21 cellular contexts compared by ENCODE assay signal in genomic region chr14:34858765-34859164, GRCh38. TPM values are rescaled to one million over a fixed set of nuclear protein-coding genes. Genes with fewer than 3 reads are reported as not detected.
DNase-seq lines count a peak whose midpoint lies in the region; ATAC-seq, FAIRE-seq and TF ChIP-seq lines count a peak whose summit lies in the region.
"Had no signal": no experiment of that assay in that cellular context is flagged by ENCODE, and none has a peak within 500 bp of the region (broad histone marks: within the 10 kb centered on the region; RNA-seq: fewer than 3 reads in every experiment).

No MANE protein-coding gene starts in this region.

- ATAC-seq in activated CD8-positive, alpha-beta memory T cell treated with anti-CD3 and anti-CD28 coated beads, Interleukin-2, amount 10 ng/mL, durations not matched to agents 7 days and 5 days: no peak
- no peak for ATAC-seq in activated T-helper 17 cell treated with anti-CD3 and anti-CD28 coated beads, Interleukin-2, amount 50 U/mL, for 72 hours (replicated peaks)
- ATAC-seq in GM19351 (IDR thresholded peaks at IDR 0.05; ENCODE audit: unreplicated experiment): no peak
- ATAC-seq: GM12878 had no signal

- H3K9me1 ChIP-seq in keratinocyte (ENCODE audit: control insufficient read depth, extremely low read depth, insufficient read depth, low read length): no peaks in the 10 kb centered on the region

- TF ChIP-seq CTCF in keratinocyte (optimal IDR thresholded peaks at IDR 0.05 in 1 of 3, IDR thresholded peaks at IDR 0.05 in 1 of 3, conservative IDR thresholded peaks at IDR 0.05 in 1 of 3; ENCODE audit: extremely low read depth in 1 of 3, insufficient read depth in 2 of 3, low read length in 3 of 3): no peak

- CTCF ChIA-PET in activated CD8-positive, alpha-beta memory T cell treated with anti-CD3 and anti-CD28 coated beads, Interleukin-2, amount 10 ng/mL, durations not matched to agents 7 days and 5 days (lab: Charles Lee): no interaction called here

- H3K27me3 ChIP-seq in keratinocyte (ENCODE audit: control insufficient read depth, extremely low read depth, insufficient read depth, low read length): no peaks in the 10 kb centered on the region

- no peak for DNase-seq in activated CD8-positive, alpha-beta memory T cell treated with anti-CD3 and anti-CD28 coated beads, Interleukin-2, amount 10 ng/mL, durations not matched to agents 7 days and 5 days
- DNase-seq in activated CD8-positive, alpha-beta memory T cell treated with anti-CD3 and anti-CD28 coated beads, Interleukin-2, amount 50 U/mL, for 4 hours: no peak
- DNase-seq in EH (ENCODE audit: low read depth) (peak; percentile 22), keratinocyte (ENCODE audit: low read depth, low spot score) (no peak), activated gamma-delta T cell (lab: John Stamatoyannopoulos, UW) (no peak), substantia nigra (lab: John Stamatoyannopoulos, UW) (no peak)
- DNase-seq: C1 segment of cervical spinal cord, DND-41, GDM1, HFFc6, KBM-7, NCI-H1436, NCI-H2029 treated with DMSO at 0.1 percent for 48 hours, NCI-H2171 treated with DMSO at 0.1 percent for 48 hours, NCI-H774, PC-9 had no signal

- H3K9ac ChIP-seq in keratinocyte (ENCODE audit: control insufficient read depth, extremely low read depth, insufficient read depth, low read length): no peak overlapping the region

- peaks cover 48% of the 10 kb centered on the region for H3K36me3 Mint-ChIP-seq in activated CD8-positive, alpha-beta memory T cell treated with anti-CD3 and anti-CD28 coated beads, Interleukin-2, amount 10 ng/mL, durations not matched to agents 7 days and 5 days
- peaks cover 99% of the 10 kb centered on the region for H3K36me3 Mint-ChIP-seq in activated T-helper 17 cell treated with anti-CD3 and anti-CD28 coated beads, Interleukin-2, amount 50 U/mL, for 72 hours (ENCODE audit: low read depth)

- H3K36me3 ChIP-seq in keratinocyte (ENCODE audit: control insufficient read depth in 2 of 2, extremely low read depth in 1 of 2, insufficient read depth in 2 of 2, low read length in 2 of 2): peaks cover 5 to 6% of the 10 kb centered on the region in 2 experiments

- H3K4me3 Mint-ChIP-seq in activated CD8-positive, alpha-beta memory T cell treated with anti-CD3 and anti-CD28 coated beads, Interleukin-2, amount 10 ng/mL, durations not matched to agents 7 days and 5 days: no peak overlapping the region
- no peak overlapping the region for H3K4me3 Mint-ChIP-seq in activated T-helper 17 cell treated with anti-CD3 and anti-CD28 coated beads, Interleukin-2, amount 50 U/mL, for 72 hours
- H3K4me3 Mint-ChIP-seq: HFFc6 had no signal

- H3K9me3 ChIP-seq in keratinocyte (ENCODE audit: control insufficient read depth, low read depth, low read length): no peaks in the 10 kb centered on the region

- no peaks in the 10 kb centered on the region for H3K27me3 Mint-ChIP-seq in activated CD8-positive, alpha-beta memory T cell treated with anti-CD3 and anti-CD28 coated beads, Interleukin-2, amount 10 ng/mL, durations not matched to agents 7 days and 5 days
- no peaks in the 10 kb centered on the region for H3K27me3 Mint-ChIP-seq in activated T-helper 17 cell treated with anti-CD3 and anti-CD28 coated beads, Interleukin-2, amount 50 U/mL, for 72 hours

- peaks cover 36% of the 10 kb centered on the region for H3K79me2 ChIP-seq in keratinocyte (ENCODE audit: control insufficient read depth, insufficient read depth, low read length)

- no peaks in the 10 kb centered on the region for H4K20me1 ChIP-seq in keratinocyte (ENCODE audit: control insufficient read depth, extremely low read depth, insufficient read depth, low read length)

- no peak overlapping the region for H3K4me2 ChIP-seq in keratinocyte (ENCODE audit: control insufficient read depth, extremely low read depth, insufficient read depth, low read depth, low read length)
- H3K4me2 ChIP-seq: PC-9 had no signal

- dilution Hi-C loops in keratinocyte (cut with MboI; ENCODE audit: extremely low pct_ligation_motif_present, low sequenced_read_pairs): no loop called here

- H3K4me1 ChIP-seq in keratinocyte (ENCODE audit: control insufficient read depth, extremely low read depth, insufficient read depth, low read length): no peaks in the 10 kb centered on the region

- no peak overlapping the region for H3K4me3 ChIP-seq in keratinocyte (ENCODE audit: control insufficient read depth in 2 of 3, extremely low read depth in 1 of 3, insufficient read depth in 2 of 3, low read depth in 1 of 3, low read length in 3 of 3)
- H3K4me3 ChIP-seq: GM12878, PC-9 had no signal

- peak overlapping the region; percentile 36 for H3K27ac Mint-ChIP-seq in activated CD8-positive, alpha-beta memory T cell treated with anti-CD3 and anti-CD28 coated beads, Interleukin-2, amount 10 ng/mL, durations not matched to agents 7 days and 5 days
- peak overlapping the region; percentile 41 for H3K27ac Mint-ChIP-seq in activated T-helper 17 cell treated with anti-CD3 and anti-CD28 coated beads, Interleukin-2, amount 50 U/mL, for 72 hours
- H3K27ac Mint-ChIP-seq: HFFc6 had no signal

- H3K9me3 Mint-ChIP-seq in activated CD8-positive, alpha-beta memory T cell treated with anti-CD3 and anti-CD28 coated beads, Interleukin-2, amount 10 ng/mL, durations not matched to agents 7 days and 5 days (ENCODE audit: low read depth): peaks cover 3% of the 10 kb centered on the region
- H3K9me3 Mint-ChIP-seq in activated T-helper 17 cell treated with anti-CD3 and anti-CD28 coated beads, Interleukin-2, amount 50 U/mL, for 72 hours: no peaks in the 10 kb centered on the region
- H3K9me3 Mint-ChIP-seq: HFFc6 had no signal

- H3K27ac ChIP-seq in keratinocyte (ENCODE audit: control insufficient read depth, insufficient read depth, low read length) (no peak overlapping the region), substantia nigra (ENCODE audit: low read depth, low read length, poor library complexity, severe bottlenecking) (no peak overlapping the region)
- H3K27ac ChIP-seq: PC-9 had no signal

- H3K4me1 Mint-ChIP-seq in activated CD8-positive, alpha-beta memory T cell treated with anti-CD3 and anti-CD28 coated beads, Interleukin-2, amount 10 ng/mL, durations not matched to agents 7 days and 5 days: peaks cover 24% of the 10 kb centered on the region
- H3K4me1 Mint-ChIP-seq in activated T-helper 17 cell treated with anti-CD3 and anti-CD28 coated beads, Interleukin-2, amount 50 U/mL, for 72 hours: peaks cover 9% of the 10 kb centered on the region

- peak; percentile 44 for FAIRE-seq in keratinocyte (lab: Jason Lieb, UNC)
- FAIRE-seq: A204.1, GM12878, H1 had no signal

- H2AFZ ChIP-seq in keratinocyte (ENCODE audit: control insufficient read depth, low read length): no peak overlapping the region
- H2AFZ ChIP-seq: PC-9 had no signal

RNA-seq across cellular contexts. Expression of gene BAZ1A, which starts 16.4 kb away (rescaled TPM):
- 10 to 100 TPM; 48.7 to 57.4 TPM for total RNA-seq in activated CD8-positive, alpha-beta memory T cell treated with anti-CD3 and anti-CD28 coated beads, Interleukin-2, amount 10 ng/mL, durations not matched to agents 7 days and 5 days
- 10 to 100 TPM; 53.3 to 57.0 TPM for total RNA-seq in activated T-helper 17 cell treated with anti-CD3 and anti-CD28 coated beads, Interleukin-2, amount 50 U/mL, for 72 hours
- polyA plus RNA-seq in keratinocyte: 28.0 to 52.0 TPM (median 35.3 TPM) in 3 replicates
- 145 TPM for polyA plus RNA-seq in keratinocyte (2011; ENCODE audit: low read depth)
- 20.1 and 39.9 TPM in 2 replicates for polyA plus RNA-seq in keratinocyte (2011; cell fraction: cytosol; rRNA removed)
- 66.3 and 83.6 TPM in 2 replicates for polyA plus RNA-seq in keratinocyte (2011; cell fraction: nucleus; rRNA removed)
- 26.1 and 37.8 TPM in 2 replicates for polyA plus RNA-seq in keratinocyte (2012; ENCODE audit: low replicate concordance)
- polyA minus RNA-seq in keratinocyte: 6.9 to 39.3 TPM (median 26.5 TPM) in 3 replicates
- polyA minus RNA-seq in keratinocyte (2011; cell fraction: cytosol; rRNA and poly(A)+ RNA removed): 14.2 TPM
- 25.2 and 56.8 TPM in 2 replicates for polyA minus RNA-seq in keratinocyte (2011; cell fraction: nucleus; rRNA and poly(A)+ RNA removed)
